ENCODE assay signal across 16 cellular contexts in genomic region chr2:10256031-10256524, GRCh38.
"Had no signal": no experiment of that assay in that cellular context is flagged by ENCODE, and none has a peak within 500 bp of the region (broad histone marks: within the 10 kb centered on the region; RNA-seq: fewer than 3 reads in every experiment).

No MANE protein-coding gene starts in this region.

- ATAC-seq: effector memory CD8-positive, alpha-beta T cell had no signal

- H3K4me1 ChIP-seq: body of pancreas, testis had no signal

- H3K27ac ChIP-seq: body of pancreas, hepatocyte, testis, VCaP had no signal

- H3K27ac Mint-ChIP-seq: activated naive CD8-positive, alpha-beta T cell treated with anti-CD3 and anti-CD28 coated beads, Interleukin-2, amount 10 ng/mL, durations not matched to agents 7 days and 5 days; effector memory CD8-positive, alpha-beta T cell; naive thymus-derived CD4-positive, alpha-beta T cell; type B pancreatic cell had no signal

- H3K9me3 ChIP-seq: body of pancreas, testis had no signal

- H3K36me3 Mint-ChIP-seq: activated naive CD8-positive, alpha-beta T cell treated with anti-CD3 and anti-CD28 coated beads, Interleukin-2, amount 10 ng/mL, durations not matched to agents 7 days and 5 days; type B pancreatic cell had no signal

- H3K27me3 ChIP-seq: body of pancreas, hepatocyte, testis had no signal

- DNase-seq: activated CD4-positive, alpha-beta T cell treated with anti-CD3 and anti-CD28 coated beads for 1 hour; activated naive CD8-positive, alpha-beta T cell treated with anti-CD3 and anti-CD28 coated beads, Interleukin-2, amount 10 ng/mL, durations not matched to agents 7 days and 5 days; activated T-cell treated with anti-CD3 and anti-CD28 coated beads for 4 hours; amygdala; caudate nucleus; effector memory CD8-positive, alpha-beta T cell; mesenchymal stem cell; naive thymus-derived CD4-positive, alpha-beta T cell; small intestine; stimulated activated CD4-positive, alpha-beta T cell treated with anti-CD3 and anti-CD28 coated beads, Interleukin-4, amount 100 ng/mL, for 1 hour; SW 1271; testis had no signal

- H3K9me3 Mint-ChIP-seq: type B pancreatic cell had no signal

- H3K4me3 Mint-ChIP-seq: activated naive CD8-positive, alpha-beta T cell treated with anti-CD3 and anti-CD28 coated beads, Interleukin-2, amount 10 ng/mL, durations not matched to agents 7 days and 5 days; type B pancreatic cell had no signal

- H3K4me3 ChIP-seq: body of pancreas, hepatocyte, testis had no signal
